ENCODE assay signal across 12 cellular contexts in genomic region chr1:91572044-91572443, GRCh38.
DNase-seq lines count a peak whose midpoint lies in the region; ATAC-seq and TF ChIP-seq lines count a peak whose summit lies in the region.
"Had no signal": no experiment of that assay in that cellular context is flagged by ENCODE, and none has a peak within 500 bp of the region (broad histone marks: within the 10 kb centered on the region; RNA-seq: fewer than 3 reads in every experiment).

No MANE protein-coding gene starts in this region.

- H3K27me3 Mint-ChIP-seq in naive thymus-derived CD8-positive, alpha-beta T cell: peaks cover 0 to under 1% (median 0%) of the 10 kb centered on the region in 5 donors

- no peaks in the 10 kb centered on the region for H3K36me3 Mint-ChIP-seq in naive thymus-derived CD8-positive, alpha-beta T cell
- H3K36me3 Mint-ChIP-seq in activated naive CD4-positive, alpha-beta T cell treated with anti-CD3 and anti-CD28 coated beads, Interleukin-2, amount 50 U/mL, for 72 hours: no peaks in the 10 kb centered on the region

- ATAC-seq in GM19438 (IDR thresholded peaks at IDR 0.05; ENCODE audit: low read depth, unreplicated experiment): peak; percentile 79
- peak; percentile 88 for ATAC-seq in HG03095 (IDR thresholded peaks at IDR 0.05; ENCODE audit: unreplicated experiment)
- no peak for ATAC-seq in naive thymus-derived CD8-positive, alpha-beta T cell
- no peak for ATAC-seq in activated naive CD4-positive, alpha-beta T cell treated with anti-CD3 and anti-CD28 coated beads, Interleukin-2, amount 50 U/mL, for 72 hours

- intact Hi-C loops in adrenal gland (cut with DNase I): no loop called here

- no peak overlapping the region for H3K27ac ChIP-seq in adrenal gland

- H3K27me3 ChIP-seq in adrenal gland: no peaks in the 10 kb centered on the region

- peak overlapping the region in 1 of 10 donors; percentile 8 for H3K4me3 Mint-ChIP-seq in naive thymus-derived CD8-positive, alpha-beta T cell

- H3K9me3 ChIP-seq in adrenal gland (replicated peaks in 1 of 3): no peaks in the 10 kb centered on the region

- peaks cover 13 to 48% (median 24%) of the 10 kb centered on the region in 4 donors for H3K4me1 Mint-ChIP-seq in naive thymus-derived CD8-positive, alpha-beta T cell

- peak; percentile 55 for DNase-seq in GM10266 (ENCODE audit: extremely low spot score)
- DNase-seq in adrenal gland: peak in 5 of 7 donors; percentile 26 to 63 (median 34)
- no peak for DNase-seq in naive thymus-derived CD8-positive, alpha-beta T cell
- DNase-seq in T-helper 9 cell: no peak
- no peak for DNase-seq in activated naive CD4-positive, alpha-beta T cell treated with anti-CD3 and anti-CD28 coated beads, Interleukin-2, amount 50 U/mL, for 72 hours (ENCODE audit: low spot score in 2 of 2)
- no peak for DNase-seq in epidermal melanocyte (ENCODE audit: insufficient read length, low spot score)
- DNase-seq: central memory CD4-positive, alpha-beta T cell; hypothalamus; posterior cingulate gyrus; stimulated activated CD8-positive, alpha-beta memory T cell treated with anti-CD3 and anti-CD28 coated beads, Interleukin-4, amount 100 ng/mL, for 48 hours had no signal

- peak overlapping the region in 3 of 10 donors; percentile 11 to 67 (median 45) for H3K27ac Mint-ChIP-seq in naive thymus-derived CD8-positive, alpha-beta T cell
- H3K27ac Mint-ChIP-seq in activated naive CD4-positive, alpha-beta T cell treated with anti-CD3 and anti-CD28 coated beads, Interleukin-2, amount 50 U/mL, for 72 hours: no peak overlapping the region

- no peak for TF ChIP-seq POLR2A in adrenal gland (IDR thresholded peaks at IDR 0.05)

- H3K36me3 ChIP-seq in adrenal gland (replicated peaks in 1 of 2): no peaks in the 10 kb centered on the region

- H3K4me1 ChIP-seq in adrenal gland (replicated peaks in 1 of 2): peaks cover 0 to 7% of the 10 kb centered on the region in 2 donors

- H3K4me3 ChIP-seq in adrenal gland: no peak overlapping the region

- TF ChIP-seq CTCF in GM10266 (IDR thresholded peaks at IDR 0.05; ENCODE audit: control insufficient read depth, insufficient read depth, low read depth, missing control alignments) (no peak), adrenal gland (IDR thresholded peaks at IDR 0.05) (no peak)

- H3K9me3 Mint-ChIP-seq in naive thymus-derived CD8-positive, alpha-beta T cell: peaks cover 0 to 2% (median 0%) of the 10 kb centered on the region in 9 donors
- H3K9me3 Mint-ChIP-seq in activated naive CD4-positive, alpha-beta T cell treated with anti-CD3 and anti-CD28 coated beads, Interleukin-2, amount 50 U/mL, for 72 hours: peaks cover 0 to 4% of the 10 kb centered on the region in 2 donors

- POLR2A ChIA-PET in naive thymus-derived CD8-positive, alpha-beta T cell (lab: Charles Lee): no interaction called here

- 68 to 77% (median 70%) methylated on average over 10 of the region's 10 CpGs for WGBS in adrenal gland, 4 donors

Comparison
In these comparisons a context has a peak if more than half of its experiments do, and no peak if none do; other contexts are left out.
1. DNase-seq: peak in GM10266 (single experiment) and adrenal gland (5 of 7); none in naive thymus-derived CD8-positive, alpha-beta T cell (0 of 10), T-helper 9 cell (single experiment), activated naive CD4-positive, alpha-beta T cell treated with anti-CD3 and anti-CD28 coated beads, Interleukin-2, amount 50 U/mL, for 72 hours (0 of 2) and epidermal melanocyte (single experiment).
2. ATAC-seq: peak in GM19438 (single experiment) and HG03095 (single experiment); none in naive thymus-derived CD8-positive, alpha-beta T cell (0 of 2) and activated naive CD4-positive, alpha-beta T cell treated with anti-CD3 and anti-CD28 coated beads, Interleukin-2, amount 50 U/mL, for 72 hours (0 of 2).